8 cellular contexts compared by ENCODE assay signal in the genomic region with DNA sequence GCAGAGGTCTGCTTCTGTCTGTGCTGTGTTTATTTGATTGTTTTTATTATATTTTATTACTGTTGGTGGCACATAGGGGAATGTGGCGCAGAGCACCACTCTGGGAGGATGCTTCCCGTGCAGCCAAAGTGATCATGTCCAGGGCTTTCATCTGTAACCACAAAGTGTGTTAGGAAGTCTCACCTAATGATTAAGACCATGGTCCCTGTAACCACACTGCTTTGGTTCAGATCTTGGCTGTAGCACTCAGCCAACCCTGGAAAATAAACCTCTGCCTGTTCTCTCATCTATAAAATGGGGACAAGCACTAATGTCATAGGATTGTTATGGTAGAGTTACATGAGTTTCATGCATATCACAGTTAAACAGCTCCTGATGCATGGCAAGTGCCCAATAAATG. TPM values are rescaled to one million over a fixed set of nuclear protein-coding genes. Genes with fewer than 3 reads are reported as not detected.
A peak's percentile ranks its signal among the peaks of the same experiment; 100 is the strongest.
DNase-seq lines count a peak whose midpoint lies in the region; ATAC-seq and TF ChIP-seq lines count a peak whose summit lies in the region.

No MANE protein-coding gene starts in this region.

- H3K4me1 ChIP-seq in left ventricle myocardium inferior (peaks cover 68% of the 10 kb centered on the region), uterus (peaks cover 0 to 10% of the 10 kb centered on the region in 2 donors)

- TF ChIP-seq CTCF in left ventricle myocardium inferior (IDR thresholded peaks at IDR 0.05; ENCODE audit: borderline replicate concordance), result no peak
- TF ChIP-seq CTCF in brain (conservative IDR thresholded peaks at IDR 0.05), result no peak
- TF ChIP-seq CTCF in uterus (IDR thresholded peaks at IDR 0.05), result no peak

- H3K27ac Mint-ChIP-seq in brain (peak overlapping the region; percentile 26 to 98 (median 89)), memory B cell (peak overlapping the region; percentile 90)

- ATAC-seq in Right ventricle myocardium superior (ENCODE audit: poor library complexity), result no peak
- ATAC-seq in memory B cell (ENCODE audit: low read depth), result no peak

- H3K36me3 ChIP-seq in left ventricle myocardium inferior (peaks cover 18% of the 10 kb centered on the region), uterus (no peaks in the 10 kb centered on the region)

- peaks cover 13 to 28% (median 21%) of the 10 kb centered on the region in 5 experiments for H3K9me3 Mint-ChIP-seq in brain
- peaks cover 3% of the 10 kb centered on the region for H3K9me3 Mint-ChIP-seq in memory B cell

- peak overlapping the region; percentile 75 for H3K4me3 ChIP-seq in left ventricle myocardium inferior
- peak overlapping the region; percentile 70 to 74 for H3K4me3 ChIP-seq in uterus

- H3K36me3 Mint-ChIP-seq in brain (peaks cover 49% of the 10 kb centered on the region), memory B cell (peaks cover 34% of the 10 kb centered on the region)

- DNase-seq in left ventricle myocardium inferior (no peak), Right ventricle myocardium superior (no peak), memory B cell (ENCODE audit: low spot score in 2 of 2) (no peak), uterus (no peak), foreskin melanocyte (no peak), germinal center (ENCODE audit: low spot score) (no peak), NCI-H1048 (lab: John Stamatoyannopoulos, UW) (no peak)

- H3K27me3 Mint-ChIP-seq in brain (peaks cover 5% of the 10 kb centered on the region), memory B cell (no peaks in the 10 kb centered on the region)

- H3K27me3 ChIP-seq in left ventricle myocardium inferior (ENCODE audit: low read depth) (no peaks in the 10 kb centered on the region), uterus (no peaks in the 10 kb centered on the region)

- TF ChIP-seq POLR2A in uterus (IDR thresholded peaks at IDR 0.05), result no peak

- peak overlapping the region; percentile 96 for H3K27ac ChIP-seq in left ventricle myocardium inferior (replicated peaks)
- peak overlapping the region in 1 of 2 donors; percentile 95 for H3K27ac ChIP-seq in uterus

- peaks cover 53% of the 10 kb centered on the region for H3K4me1 Mint-ChIP-seq in brain
- H3K4me1 Mint-ChIP-seq in memory B cell, result peaks cover 51% of the 10 kb centered on the region

- H3K9me3 ChIP-seq in left ventricle myocardium inferior (replicated peaks) (no peaks in the 10 kb centered on the region), uterus (no peaks in the 10 kb centered on the region)

- intact Hi-C loops in left ventricle myocardium inferior (cut with micrococcal nuclease), result no loop called here
- intact Hi-C loops in Right ventricle myocardium superior (cut with DNase I), result loop anchor here (10.0 kb wide), 1 partner anchor 236 kb away; the partner anchor contains the start of gene AMN1
- intact Hi-C loops in uterus (cut with DNase I; ENCODE audit: low total_unique reads), result no loop called here

- H3K4me3 Mint-ChIP-seq in brain (peak overlapping the region; percentile 84 to 98 (median 94)), memory B cell (peak overlapping the region; percentile 93)

RNA-seq across cellular contexts. Expression of gene RESF1, which starts 1.9 kb away (rescaled TPM):
- 19.4 TPM for total RNA-seq in left ventricle myocardium inferior
- total RNA-seq in Right ventricle myocardium superior, result 18.1 TPM
- polyA plus RNA-seq in brain (ENCODE audit: insufficient read depth, low read depth, low replicate concordance), result 4.1 TPM
- 100 to 1,000 TPM in 1 of 4 donors, 10 to 100 TPM in 3; 39.1 to 145 (median 75.6) TPM for total RNA-seq in uterus
